27 cellular contexts compared by ENCODE assay signal in genomic region chr5:74378464-74378863, GRCh38.
DNase-seq lines count a peak whose midpoint lies in the region; ATAC-seq and TF ChIP-seq lines count a peak whose summit lies in the region.
"Had no signal": no experiment of that assay in that cellular context is flagged by ENCODE, and none has a peak within 500 bp of the region (broad histone marks: within the 10 kb centered on the region; RNA-seq: fewer than 3 reads in every experiment).

No MANE protein-coding gene starts in this region.

- H3K36me3 Mint-ChIP-seq in osteocyte (ENCODE audit: unreplicated experiment), result no peaks in the 10 kb centered on the region
- no peaks in the 10 kb centered on the region for H3K36me3 Mint-ChIP-seq in CD8-positive, alpha-beta memory T cell
- H3K36me3 Mint-ChIP-seq: naive thymus-derived CD4-positive, alpha-beta T cell; T-cell had no signal

- TF ChIP-seq CTCF in RWPE2 (IDR thresholded peaks at IDR 0.05; ENCODE audit: poor library complexity, severe bottlenecking) (no peak), osteocyte (IDR thresholded peaks at IDR 0.05) (no peak)

- no peaks in the 10 kb centered on the region for H3K9me3 Mint-ChIP-seq in osteocyte (ENCODE audit: unreplicated experiment)
- H3K9me3 Mint-ChIP-seq in CD8-positive, alpha-beta memory T cell, result no peaks in the 10 kb centered on the region
- H3K9me3 Mint-ChIP-seq: activated naive CD4-positive, alpha-beta T cell treated with anti-CD3 and anti-CD28 coated beads for 36 hours; activated T-cell treated with anti-CD3 and anti-CD28 coated beads, Interleukin-2, amount 50 U/mL, for 4 hours; CD4-positive, alpha-beta T cell; central memory CD8-positive, alpha-beta T cell; GM23338; naive thymus-derived CD4-positive, alpha-beta T cell; T-cell had no signal

- peaks cover 11% of the 10 kb centered on the region for H3K4me1 Mint-ChIP-seq in osteocyte (ENCODE audit: unreplicated experiment)
- H3K4me1 Mint-ChIP-seq in CD8-positive, alpha-beta memory T cell, result no peaks in the 10 kb centered on the region
- H3K4me1 Mint-ChIP-seq: activated CD4-positive, alpha-beta T cell treated with anti-CD3 and anti-CD28 coated beads for 36 hours; central memory CD8-positive, alpha-beta T cell; T-cell had no signal

- H3K27ac ChIP-seq in RWPE2 (ENCODE audit: poor library complexity, severe bottlenecking) (peak overlapping the region; percentile 54), epithelial cell of prostate (peak overlapping the region; percentile 22)
- H3K27ac ChIP-seq in CD8-positive, alpha-beta memory T cell (ENCODE audit: low read depth, low read length), result no peak overlapping the region
- H3K27ac ChIP-seq: PC-9 had no signal

- no peak overlapping the region for H3K27ac Mint-ChIP-seq in osteocyte (ENCODE audit: unreplicated experiment)
- no peak overlapping the region for H3K27ac Mint-ChIP-seq in CD8-positive, alpha-beta memory T cell
- H3K27ac Mint-ChIP-seq: activated CD4-positive, alpha-beta T cell treated with anti-CD3 and anti-CD28 coated beads for 36 hours; activated naive CD4-positive, alpha-beta T cell treated with anti-CD3 and anti-CD28 coated beads for 36 hours; CD4-positive, alpha-beta T cell; GM23338; naive thymus-derived CD4-positive, alpha-beta T cell; T-cell had no signal

- no peaks in the 10 kb centered on the region for H3K36me3 ChIP-seq in RWPE2 (ENCODE audit: low read depth)
- no peaks in the 10 kb centered on the region for H3K36me3 ChIP-seq in CD8-positive, alpha-beta memory T cell (ENCODE audit: insufficient read depth, low read length)

- no peaks in the 10 kb centered on the region for H3K27me3 Mint-ChIP-seq in osteocyte (ENCODE audit: unreplicated experiment)
- peaks cover 1 to 13% of the 10 kb centered on the region in 2 donors for H3K27me3 Mint-ChIP-seq in CD8-positive, alpha-beta memory T cell

- peaks cover 22% of the 10 kb centered on the region for H3K4me1 ChIP-seq in RWPE2 (ENCODE audit: insufficient read depth, poor library complexity, severe bottlenecking)
- no peaks in the 10 kb centered on the region for H3K4me1 ChIP-seq in CD8-positive, alpha-beta memory T cell (ENCODE audit: insufficient read depth, low read length)

- POLR2A ChIA-PET in CD8-positive, alpha-beta memory T cell (lab: Charles Lee), result no interaction called here

- H3K4me3 ChIP-seq in RWPE2 (ENCODE audit: severe bottlenecking), result no peak overlapping the region
- no peak overlapping the region for H3K4me3 ChIP-seq in CD8-positive, alpha-beta memory T cell (ENCODE audit: low read length)
- H3K4me3 ChIP-seq: GM12878, GM23338, PC-9 had no signal

- DNase-seq in EH (ENCODE audit: low read depth) (peak; percentile 58), RWPE2 (ENCODE audit: low spot score) (no peak), epithelial cell of prostate (ENCODE audit: low read depth, low spot score) (no peak), osteocyte (ENCODE audit: extremely low spot score, unreplicated experiment) (peak; percentile 19), ureter (ENCODE audit: low spot score) (no peak), NCI-H2196 treated with DMSO at 0.1 percent for 48 hours (lab: John Stamatoyannopoulos, UW; ENCODE audit: unreplicated experiment) (no peak)
- no peak for DNase-seq in CD8-positive, alpha-beta memory T cell
- DNase-seq: ACHN; activated CD4-positive, alpha-beta T cell treated with anti-CD3 and anti-CD28 coated beads for 36 hours; activated CD8-positive, alpha-beta memory T cell treated with anti-CD3 and anti-CD28 coated beads for 24 hours; activated naive CD4-positive, alpha-beta T cell treated with anti-CD3 and anti-CD28 coated beads for 36 hours; activated T-cell treated with anti-CD3 and anti-CD28 coated beads, Interleukin-2, amount 50 U/mL, for 4 hours; CD4-positive, alpha-beta T cell; Karpas-422; left cardiac atrium; naive thymus-derived CD4-positive, alpha-beta T cell; NCI-H1092; NCI-H187 treated with DMSO at 0.1 percent for 48 hours; NCI-H446; PC-9; right cardiac atrium; SIG-M5; T-cell had no signal

- no peak overlapping the region for H3K4me3 Mint-ChIP-seq in osteocyte (ENCODE audit: unreplicated experiment)
- no peak overlapping the region for H3K4me3 Mint-ChIP-seq in CD8-positive, alpha-beta memory T cell
- H3K4me3 Mint-ChIP-seq: activated CD4-positive, alpha-beta T cell treated with anti-CD3 and anti-CD28 coated beads for 36 hours; activated naive CD4-positive, alpha-beta T cell treated with anti-CD3 and anti-CD28 coated beads for 36 hours; activated T-cell treated with anti-CD3 and anti-CD28 coated beads, Interleukin-2, amount 50 U/mL, for 4 hours; CD4-positive, alpha-beta T cell; central memory CD8-positive, alpha-beta T cell; GM23338; naive thymus-derived CD4-positive, alpha-beta T cell; T-cell had no signal

- peak; percentile 97 for ATAC-seq in RWPE2 (ENCODE audit: low read depth)
- no peak for ATAC-seq in GM21528 (IDR thresholded peaks at IDR 0.05; ENCODE audit: low FRiP score, unreplicated experiment)
- ATAC-seq: activated CD4-positive, alpha-beta T cell treated with anti-CD3 and anti-CD28 coated beads for 36 hours; activated T-cell treated with anti-CD3 and anti-CD28 coated beads, Interleukin-2, amount 50 U/mL, for 4 hours; GM12878; GM23338; naive thymus-derived CD4-positive, alpha-beta T cell; right cardiac atrium; T-cell had no signal

- no peaks in the 10 kb centered on the region for H3K9me3 ChIP-seq in RWPE2 (ENCODE audit: severe bottlenecking)
- H3K9me3 ChIP-seq in CD8-positive, alpha-beta memory T cell (ENCODE audit: low read length), result no peaks in the 10 kb centered on the region

- no peaks in the 10 kb centered on the region for H3K27me3 ChIP-seq in RWPE2 (ENCODE audit: insufficient read depth, poor library complexity, severe bottlenecking)
- H3K27me3 ChIP-seq in CD8-positive, alpha-beta memory T cell (ENCODE audit: insufficient read depth, low read length, poor library complexity, severe bottlenecking), result no peaks in the 10 kb centered on the region

- CTCF ChIA-PET in CD8-positive, alpha-beta memory T cell (lab: Charles Lee), result no interaction called here

Comparison
In these comparisons a context has a peak if more than half of its experiments do, and no peak if none do; other contexts are left out.
1. DNase-seq: peak in EH (single experiment) and osteocyte (single experiment); none in RWPE2 (single experiment), epithelial cell of prostate (single experiment), ureter (single experiment), CD8-positive, alpha-beta memory T cell (0 of 5) and NCI-H2196 treated with DMSO at 0.1 percent for 48 hours (single experiment).